1 cellular context compared by ENCODE assay signal in the genomic region with DNA sequence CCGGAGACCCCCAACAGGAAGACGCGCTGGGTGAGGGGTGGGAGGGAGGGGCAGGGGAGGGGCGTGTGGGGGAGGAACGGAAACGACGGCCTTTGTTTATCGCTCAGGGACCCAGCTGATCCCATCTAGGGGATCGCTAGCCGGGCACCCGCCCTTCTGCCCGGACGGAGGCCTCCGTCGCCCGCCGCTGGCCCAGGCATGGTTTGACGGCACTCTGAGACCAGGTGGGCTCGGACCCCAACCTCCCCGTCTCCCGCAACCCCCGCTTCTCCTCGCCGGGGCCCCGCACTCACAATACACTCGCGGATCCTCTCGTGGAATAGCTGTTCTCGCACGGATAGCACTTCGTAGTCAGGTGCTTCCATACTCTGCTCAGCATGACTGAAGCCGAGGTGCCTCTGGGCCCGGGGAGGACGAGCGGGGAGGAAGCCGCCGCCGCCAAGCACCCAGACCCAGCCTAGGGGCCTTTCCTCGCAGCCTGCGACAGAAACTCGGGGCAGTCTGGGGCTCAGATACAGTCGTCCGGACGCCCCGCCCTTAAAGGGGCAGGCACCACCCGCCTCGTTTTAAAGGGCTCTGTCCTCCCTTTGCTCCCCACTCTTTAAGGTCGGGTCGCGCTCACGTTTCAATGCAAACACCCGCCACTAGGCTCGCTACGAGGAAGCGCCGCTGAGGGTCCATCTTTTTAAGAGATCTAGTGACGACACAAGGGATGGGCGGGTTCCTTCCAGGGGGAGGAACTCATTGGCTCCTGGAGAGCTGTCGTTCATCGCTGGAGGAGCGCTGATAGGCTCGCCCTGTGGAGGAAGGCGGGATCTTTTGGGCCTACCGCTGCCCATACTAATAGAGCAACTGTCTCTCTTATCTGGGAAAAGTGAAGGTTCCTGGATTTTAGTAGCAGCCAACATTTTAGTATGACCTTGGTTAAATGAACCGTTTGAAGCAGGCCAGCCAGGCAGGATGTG.
A peak's percentile ranks its signal among the peaks of the same experiment; 100 is the strongest.
TF ChIP-seq lines count a peak whose summit lies in the region.

A gene with protein sequence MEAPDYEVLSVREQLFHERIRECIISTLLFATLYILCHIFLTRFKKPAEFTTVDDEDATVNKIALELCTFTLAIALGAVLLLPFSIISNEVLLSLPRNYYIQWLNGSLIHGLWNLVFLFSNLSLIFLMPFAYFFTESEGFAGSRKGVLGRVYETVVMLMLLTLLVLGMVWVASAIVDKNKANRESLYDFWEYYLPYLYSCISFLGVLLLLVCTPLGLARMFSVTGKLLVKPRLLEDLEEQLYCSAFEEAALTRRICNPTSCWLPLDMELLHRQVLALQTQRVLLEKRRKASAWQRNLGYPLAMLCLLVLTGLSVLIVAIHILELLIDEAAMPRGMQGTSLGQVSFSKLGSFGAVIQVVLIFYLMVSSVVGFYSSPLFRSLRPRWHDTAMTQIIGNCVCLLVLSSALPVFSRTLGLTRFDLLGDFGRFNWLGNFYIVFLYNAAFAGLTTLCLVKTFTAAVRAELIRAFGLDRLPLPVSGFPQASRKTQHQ (minus strand): TSS at position 657 of the 965 bp plus-strand sequence. CDS start 292 bp downstream, at position 365.

TF ChIP-seq in GM12878, 131 proteins besides CTCF, POLR2A, EP300 and RAD21 (continued from another document and continues in another):
- TF ChIP-seq, protein P1, sequence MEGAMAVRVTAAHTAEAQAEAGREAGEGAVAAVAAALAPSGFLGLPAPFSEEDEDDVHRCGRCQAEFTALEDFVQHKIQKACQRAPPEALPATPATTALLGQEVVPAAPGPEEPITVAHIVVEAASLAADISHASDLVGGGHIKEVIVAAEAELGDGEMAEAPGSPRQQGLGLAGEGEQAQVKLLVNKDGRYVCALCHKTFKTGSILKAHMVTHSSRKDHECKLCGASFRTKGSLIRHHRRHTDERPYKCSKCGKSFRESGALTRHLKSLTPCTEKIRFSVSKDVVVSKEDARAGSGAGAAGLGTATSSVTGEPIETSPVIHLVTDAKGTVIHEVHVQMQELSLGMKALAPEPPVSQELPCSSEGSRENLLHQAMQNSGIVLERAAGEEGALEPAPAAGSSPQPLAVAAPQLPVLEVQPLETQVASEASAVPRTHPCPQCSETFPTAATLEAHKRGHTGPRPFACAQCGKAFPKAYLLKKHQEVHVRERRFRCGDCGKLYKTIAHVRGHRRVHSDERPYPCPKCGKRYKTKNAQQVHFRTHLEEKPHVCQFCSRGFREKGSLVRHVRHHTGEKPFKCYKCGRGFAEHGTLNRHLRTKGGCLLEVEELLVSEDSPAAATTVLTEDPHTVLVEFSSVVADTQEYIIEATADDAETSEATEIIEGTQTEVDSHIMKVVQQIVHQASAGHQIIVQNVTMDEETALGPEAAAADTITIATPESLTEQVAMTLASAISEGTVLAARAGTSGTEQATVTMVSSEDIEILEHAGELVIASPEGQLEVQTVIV (IDR thresholded peaks at IDR 0.05; ENCODE audit: borderline replicate concordance, partially characterized antibody) = no peak
- TF ChIP-seq TCF7 (IDR thresholded peaks at IDR 0.05; ENCODE audit: borderline replicate concordance) = no peak
- TF ChIP-seq SRF (IDR thresholded peaks at IDR 0.05; ENCODE audit: low read depth in 2 of 2, low read length in 2 of 2) = peak; percentile 30 to 41; a peak in 1 of 4 replicates
- TF ChIP-seq, protein P2, sequence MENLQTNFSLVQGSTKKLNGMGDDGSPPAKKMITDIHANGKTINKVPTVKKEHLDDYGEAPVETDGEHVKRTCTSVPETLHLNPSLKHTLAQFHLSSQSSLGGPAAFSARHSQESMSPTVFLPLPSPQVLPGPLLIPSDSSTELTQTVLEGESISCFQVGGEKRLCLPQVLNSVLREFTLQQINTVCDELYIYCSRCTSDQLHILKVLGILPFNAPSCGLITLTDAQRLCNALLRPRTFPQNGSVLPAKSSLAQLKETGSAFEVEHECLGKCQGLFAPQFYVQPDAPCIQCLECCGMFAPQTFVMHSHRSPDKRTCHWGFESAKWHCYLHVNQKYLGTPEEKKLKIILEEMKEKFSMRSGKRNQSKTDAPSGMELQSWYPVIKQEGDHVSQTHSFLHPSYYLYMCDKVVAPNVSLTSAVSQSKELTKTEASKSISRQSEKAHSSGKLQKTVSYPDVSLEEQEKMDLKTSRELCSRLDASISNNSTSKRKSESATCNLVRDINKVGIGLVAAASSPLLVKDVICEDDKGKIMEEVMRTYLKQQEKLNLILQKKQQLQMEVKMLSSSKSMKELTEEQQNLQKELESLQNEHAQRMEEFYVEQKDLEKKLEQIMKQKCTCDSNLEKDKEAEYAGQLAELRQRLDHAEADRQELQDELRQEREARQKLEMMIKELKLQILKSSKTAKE (IDR thresholded peaks at IDR 0.05; ENCODE audit: low read depth, poor library complexity, severe bottlenecking) = peak; percentile 43
- TF ChIP-seq SPI1 (IDR thresholded peaks at IDR 0.05; ENCODE audit: borderline replicate concordance, insufficient read depth, low read depth, low read length) = peak; percentile 61; the same call in 1 of the 2 replicates
- TF ChIP-seq WRNIP1 (IDR thresholded peaks at IDR 0.05; ENCODE audit: borderline replicate concordance, low read depth, low read length) = no peak
- no peak for TF ChIP-seq FOXM1 (IDR thresholded peaks at IDR 0.05; ENCODE audit: low read depth, low read length)
- TF ChIP-seq, protein P3, sequence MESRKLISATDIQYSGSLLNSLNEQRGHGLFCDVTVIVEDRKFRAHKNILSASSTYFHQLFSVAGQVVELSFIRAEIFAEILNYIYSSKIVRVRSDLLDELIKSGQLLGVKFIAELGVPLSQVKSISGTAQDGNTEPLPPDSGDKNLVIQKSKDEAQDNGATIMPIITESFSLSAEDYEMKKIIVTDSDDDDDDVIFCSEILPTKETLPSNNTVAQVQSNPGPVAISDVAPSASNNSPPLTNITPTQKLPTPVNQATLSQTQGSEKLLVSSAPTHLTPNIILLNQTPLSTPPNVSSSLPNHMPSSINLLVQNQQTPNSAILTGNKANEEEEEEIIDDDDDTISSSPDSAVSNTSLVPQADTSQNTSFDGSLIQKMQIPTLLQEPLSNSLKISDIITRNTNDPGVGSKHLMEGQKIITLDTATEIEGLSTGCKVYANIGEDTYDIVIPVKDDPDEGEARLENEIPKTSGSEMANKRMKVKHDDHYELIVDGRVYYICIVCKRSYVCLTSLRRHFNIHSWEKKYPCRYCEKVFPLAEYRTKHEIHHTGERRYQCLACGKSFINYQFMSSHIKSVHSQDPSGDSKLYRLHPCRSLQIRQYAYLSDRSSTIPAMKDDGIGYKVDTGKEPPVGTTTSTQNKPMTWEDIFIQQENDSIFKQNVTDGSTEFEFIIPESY (IDR thresholded peaks at IDR 0.05) = no peak
- no peak for TF ChIP-seq PAX8 (IDR thresholded peaks at IDR 0.05)
- no peak for TF ChIP-seq ZNF622 (IDR thresholded peaks at IDR 0.05)
- TF ChIP-seq KAT2A (conservative IDR thresholded peaks at IDR 0.05; ENCODE audit: control insufficient read depth, low read depth, low read length) = no peak
- TF ChIP-seq EZH2 (IDR thresholded peaks at IDR 0.05; ENCODE audit: borderline replicate concordance, control insufficient read depth, low read depth, low read length) = no peak
- TF ChIP-seq, protein P4, sequence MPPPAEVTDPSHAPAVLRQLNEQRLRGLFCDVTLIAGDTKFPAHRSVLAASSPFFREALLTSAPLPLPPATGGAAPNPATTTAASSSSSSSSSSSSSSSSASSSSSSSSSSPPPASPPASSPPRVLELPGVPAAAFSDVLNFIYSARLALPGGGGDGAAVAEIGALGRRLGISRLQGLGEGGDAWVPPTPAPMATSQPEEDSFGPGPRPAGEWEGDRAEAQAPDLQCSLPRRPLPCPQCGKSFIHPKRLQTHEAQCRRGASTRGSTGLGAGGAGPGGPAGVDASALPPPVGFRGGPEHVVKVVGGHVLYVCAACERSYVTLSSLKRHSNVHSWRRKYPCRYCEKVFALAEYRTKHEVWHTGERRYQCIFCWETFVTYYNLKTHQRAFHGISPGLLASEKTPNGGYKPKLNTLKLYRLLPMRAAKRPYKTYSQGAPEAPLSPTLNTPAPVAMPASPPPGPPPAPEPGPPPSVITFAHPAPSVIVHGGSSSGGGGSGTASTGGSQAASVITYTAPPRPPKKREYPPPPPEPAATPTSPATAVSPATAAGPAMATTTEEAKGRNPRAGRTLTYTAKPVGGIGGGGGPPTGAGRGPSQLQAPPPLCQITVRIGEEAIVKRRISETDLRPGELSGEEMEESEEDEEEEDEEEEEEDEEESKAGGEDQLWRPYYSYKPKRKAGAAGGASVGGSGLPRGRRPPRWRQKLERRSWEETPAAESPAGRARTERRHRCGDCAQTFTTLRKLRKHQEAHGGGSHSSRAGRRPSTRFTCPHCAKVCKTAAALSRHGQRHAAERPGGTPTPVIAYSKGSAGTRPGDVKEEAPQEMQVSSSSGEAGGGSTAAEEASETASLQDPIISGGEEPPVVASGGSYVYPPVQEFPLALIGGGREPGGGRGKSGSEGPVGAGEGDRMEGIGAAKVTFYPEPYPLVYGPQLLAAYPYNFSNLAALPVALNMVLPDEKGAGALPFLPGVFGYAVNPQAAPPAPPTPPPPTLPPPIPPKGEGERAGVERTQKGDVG (CRISPR knock-in tag; IDR thresholded peaks at IDR 0.05) = no peak
- TF ChIP-seq, protein P5, sequence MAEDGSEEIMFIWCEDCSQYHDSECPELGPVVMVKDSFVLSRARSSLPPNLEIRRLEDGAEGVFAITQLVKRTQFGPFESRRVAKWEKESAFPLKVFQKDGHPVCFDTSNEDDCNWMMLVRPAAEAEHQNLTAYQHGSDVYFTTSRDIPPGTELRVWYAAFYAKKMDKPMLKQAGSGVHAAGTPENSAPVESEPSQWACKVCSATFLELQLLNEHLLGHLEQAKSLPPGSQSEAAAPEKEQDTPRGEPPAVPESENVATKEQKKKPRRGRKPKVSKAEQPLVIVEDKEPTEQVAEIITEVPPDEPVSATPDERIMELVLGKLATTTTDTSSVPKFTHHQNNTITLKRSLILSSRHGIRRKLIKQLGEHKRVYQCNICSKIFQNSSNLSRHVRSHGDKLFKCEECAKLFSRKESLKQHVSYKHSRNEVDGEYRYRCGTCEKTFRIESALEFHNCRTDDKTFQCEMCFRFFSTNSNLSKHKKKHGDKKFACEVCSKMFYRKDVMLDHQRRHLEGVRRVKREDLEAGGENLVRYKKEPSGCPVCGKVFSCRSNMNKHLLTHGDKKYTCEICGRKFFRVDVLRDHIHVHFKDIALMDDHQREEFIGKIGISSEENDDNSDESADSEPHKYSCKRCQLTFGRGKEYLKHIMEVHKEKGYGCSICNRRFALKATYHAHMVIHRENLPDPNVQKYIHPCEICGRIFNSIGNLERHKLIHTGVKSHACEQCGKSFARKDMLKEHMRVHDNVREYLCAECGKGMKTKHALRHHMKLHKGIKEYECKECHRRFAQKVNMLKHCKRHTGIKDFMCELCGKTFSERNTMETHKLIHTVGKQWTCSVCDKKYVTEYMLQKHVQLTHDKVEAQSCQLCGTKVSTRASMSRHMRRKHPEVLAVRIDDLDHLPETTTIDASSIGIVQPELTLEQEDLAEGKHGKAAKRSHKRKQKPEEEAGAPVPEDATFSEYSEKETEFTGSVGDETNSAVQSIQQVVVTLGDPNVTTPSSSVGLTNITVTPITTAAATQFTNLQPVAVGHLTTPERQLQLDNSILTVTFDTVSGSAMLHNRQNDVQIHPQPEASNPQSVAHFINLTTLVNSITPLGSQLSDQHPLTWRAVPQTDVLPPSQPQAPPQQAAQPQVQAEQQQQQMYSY (CRISPR knock-in tag; IDR thresholded peaks at IDR 0.05) = no peak
- no peak; the same call in 2 of the 3 replicates for TF ChIP-seq POU2F2 (IDR thresholded peaks at IDR 0.05; ENCODE audit: borderline replicate concordance, low read depth, low read length)
- no peak for TF ChIP-seq BMI1 (IDR thresholded peaks at IDR 0.05; ENCODE audit: borderline replicate concordance)
- no peak; the same call in 1 of the 2 replicates for TF ChIP-seq LARP7 (IDR thresholded peaks at IDR 0.05)
- TF ChIP-seq HDGF (IDR thresholded peaks at IDR 0.05) = peak; percentile 82; the same call in 1 of the 2 replicates
- no peak for TF ChIP-seq STAT1 (conservative IDR thresholded peaks at IDR 0.05)
- TF ChIP-seq NFIC (IDR thresholded peaks at IDR 0.05; ENCODE audit: low read depth, low read length) = no peak
- TF ChIP-seq EED (IDR thresholded peaks at IDR 0.05; ENCODE audit: low read depth) = no peak
- TF ChIP-seq, protein P6, sequence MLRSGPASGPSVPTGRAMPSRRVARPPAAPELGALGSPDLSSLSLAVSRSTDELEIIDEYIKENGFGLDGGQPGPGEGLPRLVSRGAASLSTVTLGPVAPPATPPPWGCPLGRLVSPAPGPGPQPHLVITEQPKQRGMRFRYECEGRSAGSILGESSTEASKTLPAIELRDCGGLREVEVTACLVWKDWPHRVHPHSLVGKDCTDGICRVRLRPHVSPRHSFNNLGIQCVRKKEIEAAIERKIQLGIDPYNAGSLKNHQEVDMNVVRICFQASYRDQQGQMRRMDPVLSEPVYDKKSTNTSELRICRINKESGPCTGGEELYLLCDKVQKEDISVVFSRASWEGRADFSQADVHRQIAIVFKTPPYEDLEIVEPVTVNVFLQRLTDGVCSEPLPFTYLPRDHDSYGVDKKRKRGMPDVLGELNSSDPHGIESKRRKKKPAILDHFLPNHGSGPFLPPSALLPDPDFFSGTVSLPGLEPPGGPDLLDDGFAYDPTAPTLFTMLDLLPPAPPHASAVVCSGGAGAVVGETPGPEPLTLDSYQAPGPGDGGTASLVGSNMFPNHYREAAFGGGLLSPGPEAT (IDR thresholded peaks at IDR 0.05; ENCODE audit: low read depth) = no peak; the same call in none of the 2 replicates
- TF ChIP-seq, protein P7, sequence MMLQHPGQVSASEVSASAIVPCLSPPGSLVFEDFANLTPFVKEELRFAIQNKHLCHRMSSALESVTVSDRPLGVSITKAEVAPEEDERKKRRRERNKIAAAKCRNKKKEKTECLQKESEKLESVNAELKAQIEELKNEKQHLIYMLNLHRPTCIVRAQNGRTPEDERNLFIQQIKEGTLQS (IDR thresholded peaks at IDR 0.05; ENCODE audit: borderline replicate concordance, extremely low read depth, low read depth, low read length) = no peak
- no peak for TF ChIP-seq SREBF1 (IDR thresholded peaks at IDR 0.05; ENCODE audit: low read length)
- TF ChIP-seq, protein P8, sequence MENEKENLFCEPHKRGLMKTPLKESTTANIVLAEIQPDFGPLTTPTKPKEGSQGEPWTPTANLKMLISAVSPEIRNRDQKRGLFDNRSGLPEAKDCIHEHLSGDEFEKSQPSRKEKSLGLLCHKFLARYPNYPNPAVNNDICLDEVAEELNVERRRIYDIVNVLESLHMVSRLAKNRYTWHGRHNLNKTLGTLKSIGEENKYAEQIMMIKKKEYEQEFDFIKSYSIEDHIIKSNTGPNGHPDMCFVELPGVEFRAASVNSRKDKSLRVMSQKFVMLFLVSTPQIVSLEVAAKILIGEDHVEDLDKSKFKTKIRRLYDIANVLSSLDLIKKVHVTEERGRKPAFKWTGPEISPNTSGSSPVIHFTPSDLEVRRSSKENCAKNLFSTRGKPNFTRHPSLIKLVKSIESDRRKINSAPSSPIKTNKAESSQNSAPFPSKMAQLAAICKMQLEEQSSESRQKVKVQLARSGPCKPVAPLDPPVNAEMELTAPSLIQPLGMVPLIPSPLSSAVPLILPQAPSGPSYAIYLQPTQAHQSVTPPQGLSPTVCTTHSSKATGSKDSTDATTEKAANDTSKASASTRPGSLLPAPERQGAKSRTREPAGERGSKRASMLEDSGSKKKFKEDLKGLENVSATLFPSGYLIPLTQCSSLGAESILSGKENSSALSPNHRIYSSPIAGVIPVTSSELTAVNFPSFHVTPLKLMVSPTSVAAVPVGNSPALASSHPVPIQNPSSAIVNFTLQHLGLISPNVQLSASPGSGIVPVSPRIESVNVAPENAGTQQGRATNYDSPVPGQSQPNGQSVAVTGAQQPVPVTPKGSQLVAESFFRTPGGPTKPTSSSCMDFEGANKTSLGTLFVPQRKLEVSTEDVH (IDR thresholded peaks at IDR 0.05; ENCODE audit: low read depth, partially characterized antibody) = peak; percentile 17
- TF ChIP-seq ETV6 (conservative IDR thresholded peaks at IDR 0.05 in 1 of 2, IDR thresholded peaks at IDR 0.05 in 1 of 2; ENCODE audit: borderline replicate concordance in 1 of 2, low read depth in 1 of 2) = no peak
